In the genomic region with DNA sequence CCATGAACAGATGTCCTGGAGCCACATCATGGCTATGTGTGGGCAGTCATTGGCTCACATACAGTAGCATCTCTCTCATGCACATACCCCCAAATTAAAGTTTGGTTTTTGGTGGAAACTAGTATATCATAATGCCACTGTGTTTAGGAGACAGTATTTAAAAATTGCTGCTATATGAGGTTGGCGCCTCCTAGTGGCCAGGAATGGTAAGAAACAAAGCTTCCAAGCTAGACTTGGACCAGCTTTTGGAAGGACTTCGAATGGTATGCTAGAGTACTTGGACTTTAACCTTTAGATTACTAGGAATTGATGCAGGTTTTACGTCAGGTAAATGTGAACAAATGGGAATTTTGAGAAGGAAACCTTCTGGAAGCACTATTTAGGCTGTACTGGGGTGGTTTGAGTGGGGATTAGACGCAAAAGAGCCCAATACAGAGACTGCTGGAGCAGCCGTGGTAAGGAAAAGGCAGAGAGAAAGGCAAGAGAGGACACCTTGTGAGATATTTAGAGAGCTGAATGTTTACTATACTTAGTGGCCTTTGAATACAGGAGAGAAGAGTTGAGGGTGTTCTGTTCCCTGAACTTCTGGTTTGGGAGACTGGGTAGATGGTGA, we compare ENCODE assay signal across 8 cellular contexts. TPM values are rescaled to one million over a fixed set of nuclear protein-coding genes. Genes with fewer than 3 reads are reported as not detected.
A peak's percentile ranks its signal among the peaks of the same experiment; 100 is the strongest.
DNase-seq lines count a peak whose midpoint lies in the region; ATAC-seq, FAIRE-seq and TF ChIP-seq lines count a peak whose summit lies in the region.

No MANE protein-coding gene starts in this region.

- ATAC-seq in HG02642 (IDR thresholded peaks at IDR 0.05; ENCODE audit: poor library complexity, unreplicated experiment): peak; percentile 78

- H3K27me3 ChIP-seq in OCI-LY3 (ENCODE audit: low read depth, low read length) (no peaks in the 10 kb centered on the region), keratinocyte (ENCODE audit: control insufficient read depth, extremely low read depth, insufficient read depth, low read length) (no peaks in the 10 kb centered on the region)

- dilution Hi-C loops in keratinocyte (cut with MboI; ENCODE audit: extremely low pct_ligation_motif_present, low sequenced_read_pairs): no loop called here

- H3K9me3 ChIP-seq in OCI-LY3 (ENCODE audit: insufficient read depth, low read length) (no peaks in the 10 kb centered on the region), keratinocyte (ENCODE audit: control insufficient read depth, low read depth, low read length) (no peaks in the 10 kb centered on the region)

- FAIRE-seq in keratinocyte (lab: Jason Lieb, UNC): peak; percentile 20

- H2AFZ ChIP-seq in OCI-LY3 (ENCODE audit: low read depth, low read length) (peak overlapping the region; percentile 20; the same call in 1 of the 2 replicates), keratinocyte (ENCODE audit: control insufficient read depth, low read length) (no peak overlapping the region)

- no peak overlapping the region for H3K4me2 ChIP-seq in OCI-LY3 (ENCODE audit: low read length)
- H3K4me2 ChIP-seq in keratinocyte (ENCODE audit: control insufficient read depth, extremely low read depth, insufficient read depth, low read depth, low read length): no peak overlapping the region

- peak; percentile 87 for TF ChIP-seq CTCF in GM12864 (IDR thresholded peaks at IDR 0.05; ENCODE audit: low read depth, low read length, missing control alignments)
- peak; percentile 97 for TF ChIP-seq CTCF in OCI-LY3 (IDR thresholded peaks at IDR 0.05; ENCODE audit: low read depth, low read length)
- peak; percentile 62 to 81 (median 74) for TF ChIP-seq CTCF in keratinocyte (optimal IDR thresholded peaks at IDR 0.05 in 1 of 3, IDR thresholded peaks at IDR 0.05 in 1 of 3, conservative IDR thresholded peaks at IDR 0.05 in 1 of 3; ENCODE audit: extremely low read depth in 1 of 3, insufficient read depth in 2 of 3, low read length in 3 of 3)

- H3K9me1 ChIP-seq in keratinocyte (ENCODE audit: control insufficient read depth, extremely low read depth, insufficient read depth, low read length): no peaks in the 10 kb centered on the region

- H4K20me1 ChIP-seq in OCI-LY3 (ENCODE audit: insufficient read depth, low read length) (no peaks in the 10 kb centered on the region), keratinocyte (ENCODE audit: control insufficient read depth, extremely low read depth, insufficient read depth, low read length) (no peaks in the 10 kb centered on the region)

- H3K9ac ChIP-seq in OCI-LY3 (ENCODE audit: low read length) (no peak overlapping the region), keratinocyte (ENCODE audit: control insufficient read depth, extremely low read depth, insufficient read depth, low read length) (no peak overlapping the region)

- DNase-seq in AG08396 (ENCODE audit: low spot score) (peak; percentile 48), GM12864 (ENCODE audit: low read depth) (no peak), keratinocyte (ENCODE audit: low read depth, low spot score) (no peak), cerebellum (ENCODE audit: low spot score) (no peak)
- DNase-seq in activated naive CD4-positive, alpha-beta T cell treated with anti-CD3 and anti-CD28 coated beads, Interleukin-2, amount 50 U/mL, for 16 hours: peak; percentile 30
- peak; percentile 78 for DNase-seq in stimulated activated CD8-positive, alpha-beta memory T cell treated with anti-CD3 and anti-CD28 coated beads, Interleukin-4, amount 100 ng/mL, for 48 hours

- no peaks in the 10 kb centered on the region for H3K36me3 ChIP-seq in OCI-LY3 (replicated peaks; ENCODE audit: low read depth, low read length)
- no peaks in the 10 kb centered on the region for H3K36me3 ChIP-seq in keratinocyte (ENCODE audit: control insufficient read depth in 2 of 2, extremely low read depth in 1 of 2, insufficient read depth in 2 of 2, low read length in 2 of 2)

- H3K27ac ChIP-seq in OCI-LY3 (ENCODE audit: low read length) (no peak overlapping the region), keratinocyte (ENCODE audit: control insufficient read depth, insufficient read depth, low read length) (no peak overlapping the region)

- H3K4me1 ChIP-seq in OCI-LY3 (ENCODE audit: low read length) (no peaks in the 10 kb centered on the region), keratinocyte (ENCODE audit: control insufficient read depth, extremely low read depth, insufficient read depth, low read length) (no peaks in the 10 kb centered on the region)

- no peaks in the 10 kb centered on the region for H3K79me2 ChIP-seq in OCI-LY3 (ENCODE audit: low read length)
- H3K79me2 ChIP-seq in keratinocyte (ENCODE audit: control insufficient read depth, insufficient read depth, low read length): no peaks in the 10 kb centered on the region

- no peak overlapping the region for H3K4me3 ChIP-seq in GM12864 (ENCODE audit: low read depth, low read length)
- H3K4me3 ChIP-seq in OCI-LY3 (ENCODE audit: low read length): no peak overlapping the region
- no peak overlapping the region for H3K4me3 ChIP-seq in keratinocyte (ENCODE audit: control insufficient read depth in 2 of 3, extremely low read depth in 1 of 3, insufficient read depth in 2 of 3, low read depth in 1 of 3, low read length in 3 of 3)

RNA-seq across cellular contexts. Expression of a gene that starts 23.8 kb away (rescaled TPM):
- 0.04 to 0.05 TPM in 2 of 3 replicates, not detected in the other for polyA plus RNA-seq in keratinocyte
- not detected for polyA plus RNA-seq in keratinocyte (2011; ENCODE audit: low read depth)
- 0.02 and 0.03 TPM in 2 replicates for polyA plus RNA-seq in keratinocyte (2011; cell fraction: cytosol; rRNA removed)
- polyA plus RNA-seq in keratinocyte (2011; cell fraction: nucleus; rRNA removed): 0.08 and 0.18 TPM in 2 replicates
- 0.06 and 0.13 TPM in 2 replicates for polyA plus RNA-seq in keratinocyte (2012; ENCODE audit: low replicate concordance)
- polyA minus RNA-seq in keratinocyte: not detected in 3 replicates
- polyA minus RNA-seq in keratinocyte (2011; cell fraction: cytosol; rRNA and poly(A)+ RNA removed): not detected
- polyA minus RNA-seq in keratinocyte (2011; cell fraction: nucleus; rRNA and poly(A)+ RNA removed): not detected in 2 replicates
- total RNA-seq in cerebellum: 2.4 TPM

Comparison
In these comparisons a context has a peak if more than half of its experiments do, and no peak if none do; other contexts are left out.
1. DNase-seq: peak in AG08396 (single experiment), activated naive CD4-positive, alpha-beta T cell treated with anti-CD3 and anti-CD28 coated beads, Interleukin-2, amount 50 U/mL, for 16 hours (single experiment) and stimulated activated CD8-positive, alpha-beta memory T cell treated with anti-CD3 and anti-CD28 coated beads, Interleukin-4, amount 100 ng/mL, for 48 hours (single experiment); none in GM12864 (single experiment), keratinocyte (single experiment) and cerebellum (single experiment).
2. Peak in every context shown above with its lines, with median percentiles within 50 percentile points of each other: CTCF ChIP-seq.